In the genomic region with DNA sequence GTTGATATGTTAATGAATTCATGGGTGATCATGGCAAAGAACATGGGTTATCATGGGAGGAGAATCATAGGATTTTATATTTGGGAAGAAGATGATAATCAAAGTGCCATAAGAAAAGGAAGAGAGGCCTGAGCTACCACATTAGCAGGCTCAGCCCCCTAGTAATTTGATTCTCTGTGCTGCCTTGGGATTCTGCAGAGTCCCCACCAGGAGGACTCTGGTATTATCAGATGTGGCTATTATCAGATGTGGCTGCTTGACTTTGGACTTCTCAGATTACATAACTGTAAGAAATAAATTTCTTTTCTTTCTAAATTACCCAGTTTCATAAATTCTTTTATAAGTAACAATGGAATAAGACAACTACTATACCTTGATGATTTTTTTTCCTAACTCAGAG, we compare ENCODE assay signal across 1 cellular context.
TF ChIP-seq lines count a peak whose summit lies in the region.

No MANE protein-coding gene starts in this region.

TF ChIP-seq in GM12878, 131 proteins besides CTCF, POLR2A, EP300 and RAD21 (continued from another document):
- TF ChIP-seq, protein P1, sequence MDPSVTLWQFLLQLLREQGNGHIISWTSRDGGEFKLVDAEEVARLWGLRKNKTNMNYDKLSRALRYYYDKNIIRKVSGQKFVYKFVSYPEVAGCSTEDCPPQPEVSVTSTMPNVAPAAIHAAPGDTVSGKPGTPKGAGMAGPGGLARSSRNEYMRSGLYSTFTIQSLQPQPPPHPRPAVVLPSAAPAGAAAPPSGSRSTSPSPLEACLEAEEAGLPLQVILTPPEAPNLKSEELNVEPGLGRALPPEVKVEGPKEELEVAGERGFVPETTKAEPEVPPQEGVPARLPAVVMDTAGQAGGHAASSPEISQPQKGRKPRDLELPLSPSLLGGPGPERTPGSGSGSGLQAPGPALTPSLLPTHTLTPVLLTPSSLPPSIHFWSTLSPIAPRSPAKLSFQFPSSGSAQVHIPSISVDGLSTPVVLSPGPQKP (IDR thresholded peaks at IDR 0.05; ENCODE audit: low read depth, low read length), result no peak
- TF ChIP-seq MTA3 (IDR thresholded peaks at IDR 0.05; ENCODE audit: borderline replicate concordance, low read length), result no peak
- TF ChIP-seq, protein P2, sequence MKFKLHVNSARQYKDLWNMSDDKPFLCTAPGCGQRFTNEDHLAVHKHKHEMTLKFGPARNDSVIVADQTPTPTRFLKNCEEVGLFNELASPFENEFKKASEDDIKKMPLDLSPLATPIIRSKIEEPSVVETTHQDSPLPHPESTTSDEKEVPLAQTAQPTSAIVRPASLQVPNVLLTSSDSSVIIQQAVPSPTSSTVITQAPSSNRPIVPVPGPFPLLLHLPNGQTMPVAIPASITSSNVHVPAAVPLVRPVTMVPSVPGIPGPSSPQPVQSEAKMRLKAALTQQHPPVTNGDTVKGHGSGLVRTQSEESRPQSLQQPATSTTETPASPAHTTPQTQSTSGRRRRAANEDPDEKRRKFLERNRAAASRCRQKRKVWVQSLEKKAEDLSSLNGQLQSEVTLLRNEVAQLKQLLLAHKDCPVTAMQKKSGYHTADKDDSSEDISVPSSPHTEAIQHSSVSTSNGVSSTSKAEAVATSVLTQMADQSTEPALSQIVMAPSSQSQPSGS (IDR thresholded peaks at IDR 0.05; ENCODE audit: low read length), result no peak
